In the genomic region with DNA sequence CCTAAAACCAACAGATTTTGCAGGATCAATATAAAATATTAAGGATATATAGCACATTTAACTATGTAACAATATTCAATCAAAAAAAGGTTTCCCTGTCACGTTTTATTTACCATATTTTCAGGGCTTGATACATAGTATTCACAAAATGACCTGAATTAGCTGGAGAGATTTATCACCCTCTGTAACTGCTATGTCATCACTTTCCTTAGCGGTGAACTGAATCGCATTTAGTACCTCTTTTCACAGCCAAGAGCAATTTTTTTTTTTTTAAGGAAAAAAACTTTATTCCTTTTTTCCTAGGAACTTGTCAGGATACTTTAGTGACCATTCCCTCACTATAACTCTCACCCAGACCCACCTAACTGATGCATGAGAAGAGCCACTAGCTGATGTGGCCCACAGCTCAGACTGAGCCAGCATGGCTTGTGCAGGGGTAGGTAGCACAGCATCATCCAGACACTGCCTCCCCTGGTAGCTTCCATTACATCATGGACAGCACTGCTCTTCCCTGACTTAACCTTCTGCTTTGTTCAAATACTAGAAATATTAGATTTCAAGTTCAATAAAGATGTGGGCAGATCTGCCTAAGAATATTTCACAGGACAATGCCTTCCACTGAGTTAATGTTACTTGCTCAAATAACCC, we compare ENCODE assay signal across 29 cellular contexts. TPM values are rescaled to one million over a fixed set of nuclear protein-coding genes. Genes with fewer than 3 reads are reported as not detected.
"Had no signal": no experiment of that assay in that cellular context is flagged by ENCODE, and none has a peak within 500 bp of the region (broad histone marks: within the 10 kb centered on the region; RNA-seq: fewer than 3 reads in every experiment).

No MANE protein-coding gene starts in this region.

- H3K9me3 ChIP-seq: adrenal gland, body of pancreas, colonic mucosa, esophagus squamous epithelium, heart right ventricle, ovary, sigmoid colon, tibial nerve had no signal

- H3K4me1 Mint-ChIP-seq: activated CD4-positive, alpha-beta T cell treated with anti-CD3 and anti-CD28 coated beads for 36 hours; activated naive CD8-positive, alpha-beta T cell treated with anti-CD3 and anti-CD28 coated beads for 36 hours; mesothelial cell of epicardium; naive B cell; stimulated activated naive B cell treated with anti-CD40 and anti-IgM and Interleukin-4, amounts not matched to agents 10 μg/mL and 1 μg/mL and 100 μg/mL, for 72 hours had no signal

- H3K27ac Mint-ChIP-seq: activated CD4-positive, alpha-beta T cell treated with anti-CD3 and anti-CD28 coated beads for 36 hours; activated naive CD4-positive, alpha-beta T cell treated with anti-CD3 and anti-CD28 coated beads for 36 hours; activated naive CD8-positive, alpha-beta T cell treated with anti-CD3 and anti-CD28 coated beads for 36 hours; mesothelial cell of epicardium; progenitor cell of endocrine pancreas; stimulated activated naive B cell treated with anti-CD40 and anti-IgM and Interleukin-4, amounts not matched to agents 10 μg/mL and 1 μg/mL and 100 μg/mL, for 72 hours had no signal

- H3K9me3 Mint-ChIP-seq: activated naive CD4-positive, alpha-beta T cell treated with anti-CD3 and anti-CD28 coated beads for 36 hours; activated naive CD8-positive, alpha-beta T cell treated with anti-CD3 and anti-CD28 coated beads for 36 hours; mesothelial cell of epicardium; naive B cell; stimulated activated naive B cell treated with anti-CD40 and anti-IgM and Interleukin-4, amounts not matched to agents 10 μg/mL and 1 μg/mL and 100 μg/mL, for 72 hours had no signal

- H3K27me3 Mint-ChIP-seq: activated CD4-positive, alpha-beta T cell treated with anti-CD3 and anti-CD28 coated beads for 36 hours; activated naive CD8-positive, alpha-beta T cell treated with anti-CD3 and anti-CD28 coated beads for 36 hours; naive B cell; progenitor cell of endocrine pancreas; stimulated activated naive B cell treated with anti-CD40 and anti-IgM and Interleukin-4, amounts not matched to agents 10 μg/mL and 1 μg/mL and 100 μg/mL, for 72 hours had no signal

- H3K4me3 Mint-ChIP-seq: activated CD4-positive, alpha-beta T cell treated with anti-CD3 and anti-CD28 coated beads for 36 hours; activated naive CD4-positive, alpha-beta T cell treated with anti-CD3 and anti-CD28 coated beads for 36 hours; activated naive CD8-positive, alpha-beta T cell treated with anti-CD3 and anti-CD28 coated beads for 36 hours; mesothelial cell of epicardium; naive B cell; stimulated activated naive B cell treated with anti-CD40 and anti-IgM and Interleukin-4, amounts not matched to agents 10 μg/mL and 1 μg/mL and 100 μg/mL, for 72 hours had no signal

- ATAC-seq: activated CD4-positive, alpha-beta T cell treated with anti-CD3 and anti-CD28 coated beads for 36 hours; body of pancreas had no signal

- H3K4me3 ChIP-seq: adrenal gland, body of pancreas, colonic mucosa, esophagus squamous epithelium, heart right ventricle, ovary, sigmoid colon, tibial nerve had no signal

- FAIRE-seq: small intestine had no signal

- DNase-seq: activated CD4-positive, alpha-beta T cell treated with anti-CD3 and anti-CD28 coated beads for 36 hours; activated CD4-positive, CD25-positive, alpha-beta regulatory T cell; activated effector memory CD4-positive, alpha-beta T cell treated with anti-CD3 and anti-CD28 coated beads, Interleukin-2, amount 50 U/mL, for 16 hours; activated naive CD4-positive, alpha-beta T cell treated with anti-CD3 and anti-CD28 coated beads for 36 hours; activated naive CD8-positive, alpha-beta T cell treated with anti-CD3 and anti-CD28 coated beads for 36 hours; activated T-cell treated with anti-CD3 and anti-CD28 coated beads for 4 hours; adrenal gland; aorta; colonic mucosa; effector CD8-positive, alpha-beta T cell; esophagus squamous epithelium; foreskin melanocyte; heart right ventricle; naive B cell; sigmoid colon; stimulated activated CD4-positive, alpha-beta T cell treated with anti-CD3 and anti-CD28 coated beads, Interleukin-1b, Interleukin-23, amount 100 ng/mL, for 48 hours; stimulated activated CD4-positive, alpha-beta T cell treated with anti-CD3 and anti-CD28 coated beads, Interleukin-4, amount 100 ng/mL, for 4 hours; stimulated activated CD8-positive, alpha-beta memory T cell treated with anti-CD3 and anti-CD28 coated beads, Interleukin-4, amount 100 ng/mL, for 48 hours; stimulated activated naive B cell treated with anti-CD40 and anti-IgM and Interleukin-4, amounts not matched to agents 10 μg/mL and 1 μg/mL and 100 μg/mL, for 72 hours had no signal

- H3K27ac ChIP-seq: adrenal gland, body of pancreas, colonic mucosa, epithelial cell of prostate, esophagus squamous epithelium, heart right ventricle, ovary, sigmoid colon, tibial nerve had no signal

- H3K27me3 ChIP-seq: adrenal gland, body of pancreas, colonic mucosa, esophagus squamous epithelium, heart right ventricle, ovary, sigmoid colon, tibial nerve had no signal

- H3K36me3 ChIP-seq: adrenal gland, colonic mucosa, ovary had no signal

- H3K4me1 ChIP-seq: adrenal gland, body of pancreas, colonic mucosa, esophagus squamous epithelium, heart right ventricle, tibial nerve had no signal

RNA-seq across cellular contexts. Expression of gene GPR83, which starts 17.0 kb away (rescaled TPM):
- total RNA-seq: activated naive CD4-positive, alpha-beta T cell treated with anti-CD3 and anti-CD28 coated beads for 36 hours; body of pancreas; dermis microvascular lymphatic vessel endothelial cell; esophagus squamous epithelium; glomerular endothelial cell; kidney epithelial cell had no signal
- polyA plus RNA-seq: aorta had no signal
